8 cellular contexts compared by ENCODE assay signal in the genomic region with DNA sequence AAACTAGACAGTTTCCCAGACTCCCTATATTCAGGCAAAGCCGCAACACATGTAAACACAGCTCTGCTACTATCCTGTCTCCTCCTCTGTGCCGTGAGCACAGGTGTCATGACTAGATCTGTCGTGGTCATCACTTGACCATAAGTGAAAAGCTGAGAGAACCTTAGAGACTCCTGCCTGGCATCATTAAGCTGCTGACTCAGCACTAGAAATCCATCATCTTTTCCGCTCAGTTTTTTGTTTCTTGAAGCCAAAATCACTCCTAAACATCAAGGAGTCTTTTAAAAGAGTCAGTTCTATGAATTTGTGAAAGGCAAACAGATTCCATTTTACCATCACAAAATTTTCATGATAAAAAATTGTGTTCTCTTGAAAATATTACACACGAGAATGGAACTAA.
"Had no signal": no experiment of that assay in that cellular context is flagged by ENCODE, and none has a peak within 500 bp of the region (broad histone marks: within the 10 kb centered on the region; RNA-seq: fewer than 3 reads in every experiment).

No MANE protein-coding gene starts in this region.

- H3K4me2 ChIP-seq: KMS-11 had no signal

- H3K4me3 Mint-ChIP-seq: H9 had no signal

- H3K27ac Mint-ChIP-seq: H9 had no signal

- H3K27ac ChIP-seq: KMS-11 had no signal

- DNase-seq: GOT3, H9, HCEC 1CT, Karpas-422, KBM-7 had no signal

- H3K9ac ChIP-seq: KMS-11 had no signal

- FAIRE-seq: H54, HTR-8/SVneo had no signal

- H3K9me3 Mint-ChIP-seq: H9 had no signal
